In the genomic region with DNA sequence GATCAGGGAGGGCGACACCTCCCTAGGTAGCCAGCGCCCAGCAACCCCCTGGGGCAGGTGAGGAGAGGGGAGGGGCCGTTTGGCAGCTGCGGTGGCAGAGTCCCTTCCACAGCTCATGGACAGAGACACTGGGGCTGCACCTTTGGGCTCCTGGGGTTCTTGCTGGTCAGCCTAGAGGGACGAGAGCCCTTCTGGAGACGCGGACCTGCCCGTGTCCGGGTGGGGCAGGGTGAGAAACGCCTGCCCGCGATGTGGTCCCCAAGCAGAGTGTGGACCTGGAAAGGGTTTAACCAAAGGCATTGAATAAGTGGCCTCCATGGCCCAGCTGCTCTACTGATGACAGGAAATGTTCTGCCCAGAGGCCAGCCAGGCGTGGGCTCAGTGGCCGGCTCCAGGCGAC, we compare ENCODE assay signal across 19 cellular contexts.
"Had no signal": no experiment of that assay in that cellular context is flagged by ENCODE, and none has a peak within 500 bp of the region (broad histone marks: within the 10 kb centered on the region; RNA-seq: fewer than 3 reads in every experiment).

No MANE protein-coding gene starts in this region.

- H3K9me3 ChIP-seq: lower lobe of right lung, spleen, upper lobe of right lung had no signal

- DNase-seq: activated CD4-positive, alpha-beta memory T cell treated with anti-CD3 and anti-CD28 coated beads for 36 hours; activated CD4-positive, alpha-beta T cell treated with anti-CD3 and anti-CD28 coated beads for 48 hours; activated naive CD4-positive, alpha-beta T cell treated with anti-CD3 and anti-CD28 coated beads for 36 hours; activated T-cell treated with anti-CD3 and anti-CD28 coated beads, Interleukin-2, amount 50 U/mL, for 48 hours; amygdala; effector CD4-positive, alpha-beta T cell; foreskin fibroblast; hippocampal formation; lower lobe of right lung; mesendoderm; naive B cell; occipital lobe; spleen; stimulated activated CD4-positive, alpha-beta T cell treated with anti-CD3 and anti-CD28 coated beads, Interleukin-4, amount 100 ng/mL, for 1 hour; stimulated activated naive CD4-positive, alpha-beta T cell; SW 1271; T-helper 2 cell; upper lobe of right lung had no signal

- H3K27me3 ChIP-seq: spleen had no signal

- H3K4me3 Mint-ChIP-seq: activated CD4-positive, alpha-beta memory T cell treated with anti-CD3 and anti-CD28 coated beads for 36 hours; activated naive CD4-positive, alpha-beta T cell treated with anti-CD3 and anti-CD28 coated beads for 36 hours; dendritic cell treated with granulocyte-macrophage colony-stimulating factor and Interleukin-4, amounts not matched to agents 40 ng/mL and 50 ng/mL, for 4 days; naive B cell had no signal

- H3K4me3 ChIP-seq: lower lobe of right lung, spleen, upper lobe of right lung had no signal

- H3K27me3 Mint-ChIP-seq: activated CD4-positive, alpha-beta memory T cell treated with anti-CD3 and anti-CD28 coated beads for 36 hours had no signal

- H3K36me3 ChIP-seq: lower lobe of right lung, spleen, upper lobe of right lung had no signal

- H3K4me1 ChIP-seq: lower lobe of right lung, upper lobe of right lung had no signal

- H3K27ac Mint-ChIP-seq: activated CD4-positive, alpha-beta memory T cell treated with anti-CD3 and anti-CD28 coated beads for 36 hours; activated naive CD4-positive, alpha-beta T cell treated with anti-CD3 and anti-CD28 coated beads for 36 hours had no signal

- H3K27ac ChIP-seq: lower lobe of right lung, upper lobe of right lung had no signal

- H3K36me3 Mint-ChIP-seq: activated CD4-positive, alpha-beta memory T cell treated with anti-CD3 and anti-CD28 coated beads for 36 hours had no signal

- H3K9me3 Mint-ChIP-seq: activated naive CD4-positive, alpha-beta T cell treated with anti-CD3 and anti-CD28 coated beads for 36 hours had no signal
